Comparison of ENCODE assay signal across 27 cellular contexts in genomic region chr20:8229090-8229489, GRCh38.
"Had no signal": no experiment of that assay in that cellular context is flagged by ENCODE, and none has a peak within 500 bp of the region (broad histone marks: within the 10 kb centered on the region; RNA-seq: fewer than 3 reads in every experiment).

No MANE protein-coding gene starts in this region.

- H3K4me3 ChIP-seq: colonic mucosa, coronary artery, dorsolateral prefrontal cortex, esophagus muscularis mucosa, esophagus squamous epithelium, gastrocnemius medialis, gastroesophageal sphincter, heart left ventricle had no signal

- H3K27ac ChIP-seq: colonic mucosa, coronary artery, dorsolateral prefrontal cortex, epithelial cell of prostate, esophagus muscularis mucosa, esophagus squamous epithelium, foreskin keratinocyte, gastrocnemius medialis, gastroesophageal sphincter, heart left ventricle had no signal

- H3K4me3 Mint-ChIP-seq: dendritic cell treated with granulocyte-macrophage colony-stimulating factor and Interleukin-4, amounts not matched to agents 40 ng/mL and 50 ng/mL, for 4 days; effector memory CD8-positive, alpha-beta T cell; endodermal cell had no signal

- H3K27ac Mint-ChIP-seq: dendritic cell treated with granulocyte-macrophage colony-stimulating factor and Interleukin-4, amounts not matched to agents 40 ng/mL and 50 ng/mL, for 4 days; effector memory CD8-positive, alpha-beta T cell; endodermal cell had no signal

- H3K27me3 Mint-ChIP-seq: dendritic cell treated with granulocyte-macrophage colony-stimulating factor and Interleukin-4, amounts not matched to agents 40 ng/mL and 50 ng/mL, for 4 days; effector memory CD8-positive, alpha-beta T cell had no signal

- H3K36me3 ChIP-seq: colonic mucosa, esophagus muscularis mucosa, esophagus squamous epithelium, gastrocnemius medialis, gastroesophageal sphincter, heart left ventricle had no signal

- H3K9me3 Mint-ChIP-seq: dendritic cell treated with granulocyte-macrophage colony-stimulating factor and Interleukin-4, amounts not matched to agents 40 ng/mL and 50 ng/mL, for 4 days; effector memory CD8-positive, alpha-beta T cell; endodermal cell had no signal

- H3K27me3 ChIP-seq: colonic mucosa, dorsolateral prefrontal cortex, esophagus muscularis mucosa, esophagus squamous epithelium, foreskin keratinocyte, gastrocnemius medialis, gastroesophageal sphincter, heart left ventricle had no signal

- H3K9me3 ChIP-seq: colonic mucosa, esophagus muscularis mucosa, esophagus squamous epithelium, gastrocnemius medialis, gastroesophageal sphincter, heart left ventricle had no signal

- H3K4me1 ChIP-seq: colonic mucosa, foreskin keratinocyte had no signal

- DNase-seq: colonic mucosa; cortex of kidney; dermis blood vessel endothelial cell; dorsolateral prefrontal cortex; effector CD4-positive, alpha-beta T cell; effector CD8-positive, alpha-beta T cell; effector memory CD4-positive, alpha-beta T cell; effector memory CD8-positive, alpha-beta T cell; endodermal cell; erythroblast; esophagus squamous epithelium; foreskin fibroblast; foreskin keratinocyte; foreskin melanocyte; gastrocnemius medialis; glutamatergic neuron; head of caudate nucleus; heart left ventricle had no signal

- FAIRE-seq: colon, endometrium, endothelial cell of umbilical vein had no signal

- ATAC-seq: effector memory CD8-positive, alpha-beta T cell; esophagus mucosa; foreskin keratinocyte; gastrocnemius medialis; gastroesophageal sphincter; heart left ventricle had no signal
